Comparison of ENCODE assay signal across 25 cellular contexts in the genomic region with DNA sequence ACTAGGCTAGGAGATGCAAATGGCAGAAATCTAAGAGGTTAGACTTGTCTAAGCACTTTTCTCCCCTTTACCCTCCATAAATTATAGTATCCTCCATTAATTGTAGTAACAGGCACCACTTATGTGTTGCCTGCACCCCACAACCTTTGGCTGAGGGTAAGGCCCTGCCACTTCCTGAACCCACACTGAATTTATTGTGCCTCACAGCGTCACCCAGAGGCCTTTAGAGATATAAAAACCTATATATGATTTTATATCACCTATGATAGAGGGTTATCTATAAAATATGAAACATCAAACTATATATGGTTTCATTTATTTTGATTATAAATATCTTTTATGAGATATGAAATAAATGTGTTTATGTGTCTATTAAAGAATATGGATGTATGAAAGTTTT. TPM values are rescaled to one million over a fixed set of nuclear protein-coding genes. Genes with fewer than 3 reads are reported as not detected.
"Had no signal": no experiment of that assay in that cellular context is flagged by ENCODE, and none has a peak within 500 bp of the region (broad histone marks: within the 10 kb centered on the region; RNA-seq: fewer than 3 reads in every experiment).

No MANE protein-coding gene starts in this region.

- H3K27ac ChIP-seq: breast epithelium, coronary artery, tibial artery, WERI-Rb-1 had no signal

- H3K4me1 ChIP-seq: breast epithelium, tibial artery had no signal

- H3K27ac Mint-ChIP-seq: activated naive CD4-positive, alpha-beta T cell treated with anti-CD3 and anti-CD28 coated beads, Interleukin-2, amount 50 U/mL, for 24 hours; activated T-cell treated with anti-CD3 and anti-CD28 coated beads, Interleukin-2, amount 50 U/mL, for 72 hours; memory B cell had no signal

- H3K36me3 ChIP-seq: breast epithelium, tibial artery, WERI-Rb-1 had no signal

- ATAC-seq: activated T-cell treated with anti-CD3 and anti-CD28 coated beads, Interleukin-2, amount 50 U/mL, for 72 hours; left ventricle myocardium superior; stimulated activated naive CD8-positive, alpha-beta T cell treated with anti-CD3 and anti-CD28 coated beads, Interleukin-15, Interleukin-2, amounts not matched to agents 100 U/mL and 50 U/mL, for 24 hours had no signal

- H3K4me3 Mint-ChIP-seq: activated naive CD4-positive, alpha-beta T cell treated with anti-CD3 and anti-CD28 coated beads, Interleukin-2, amount 50 U/mL, for 24 hours; activated T-cell treated with anti-CD3 and anti-CD28 coated beads, Interleukin-2, amount 50 U/mL, for 72 hours; memory B cell had no signal

- H3K27me3 ChIP-seq: breast epithelium, tibial artery had no signal

- H3K9me3 Mint-ChIP-seq: activated naive CD4-positive, alpha-beta T cell treated with anti-CD3 and anti-CD28 coated beads, Interleukin-2, amount 50 U/mL, for 24 hours; activated T-cell treated with anti-CD3 and anti-CD28 coated beads, Interleukin-2, amount 50 U/mL, for 72 hours; memory B cell had no signal

- H3K4me1 Mint-ChIP-seq: activated naive CD4-positive, alpha-beta T cell treated with anti-CD3 and anti-CD28 coated beads, Interleukin-2, amount 50 U/mL, for 24 hours; memory B cell had no signal

- H3K9me3 ChIP-seq: breast epithelium, tibial artery had no signal

- H3K4me3 ChIP-seq: breast epithelium, coronary artery, tibial artery had no signal

- H3K36me3 Mint-ChIP-seq: activated naive CD4-positive, alpha-beta T cell treated with anti-CD3 and anti-CD28 coated beads, Interleukin-2, amount 50 U/mL, for 24 hours; memory B cell had no signal

- DNase-seq: activated CD4-positive, alpha-beta T cell treated with anti-CD3 and anti-CD28 coated beads for 1 hour; activated effector memory CD4-positive, alpha-beta T cell treated with anti-CD3 and anti-CD28 coated beads, Interleukin-2, amount 50 U/mL, for 16 hours; activated T-cell treated with anti-CD3 and anti-CD28 coated beads, Interleukin-2, amount 50 U/mL, for 72 hours; erythroblast; head of caudate nucleus; left ventricle myocardium superior; occipital lobe; stimulated activated CD4-positive, alpha-beta T cell treated with anti-CD3 and anti-CD28 coated beads, Interleukin-2, amount 100 ng/mL, for 24 hours; stimulated activated naive CD8-positive, alpha-beta T cell treated with anti-CD3 and anti-CD28 coated beads, Interleukin-15, Interleukin-2, amounts not matched to agents 100 U/mL and 50 U/mL, for 24 hours; substantia nigra; tibial artery had no signal

RNA-seq across cellular contexts. Expression of a gene that starts 2.6 kb away (rescaled TPM):
- total RNA-seq: activated CD8-positive, alpha-beta memory T cell treated with anti-CD3 and anti-CD28 coated beads for 36 hours; activated T-cell treated with anti-CD3 and anti-CD28 coated beads, Interleukin-2, amount 50 U/mL, for 72 hours; astrocyte; breast epithelium; frontal cortex; left ventricle myocardium superior; mononuclear cell; occipital lobe; posterior vena cava; T-helper 2 cell treated with Interferon-gamma antibody and Interleukin-4, amounts not matched to agents 100 ng/mL and 5 ng/mL, for 36 hours; urinary bladder had no signal
- polyA plus RNA-seq: adipose tissue, neural cell had no signal

RNA-seq across cellular contexts. Expression of a gene that starts 7.4 kb away (rescaled TPM):
- total RNA-seq: activated CD8-positive, alpha-beta memory T cell treated with anti-CD3 and anti-CD28 coated beads for 36 hours; activated T-cell treated with anti-CD3 and anti-CD28 coated beads, Interleukin-2, amount 50 U/mL, for 72 hours; astrocyte; breast epithelium; frontal cortex; left ventricle myocardium superior; mononuclear cell; occipital lobe; posterior vena cava; T-helper 2 cell treated with Interferon-gamma antibody and Interleukin-4, amounts not matched to agents 100 ng/mL and 5 ng/mL, for 36 hours had no signal
- polyA plus RNA-seq: adipose tissue, neural cell had no signal

RNA-seq across cellular contexts. Expression of a gene that starts 18.4 kb away (rescaled TPM):
- total RNA-seq: activated CD8-positive, alpha-beta memory T cell treated with anti-CD3 and anti-CD28 coated beads for 36 hours; activated T-cell treated with anti-CD3 and anti-CD28 coated beads, Interleukin-2, amount 50 U/mL, for 72 hours; astrocyte; breast epithelium; frontal cortex; left ventricle myocardium superior; mononuclear cell; occipital lobe; posterior vena cava; T-helper 2 cell treated with Interferon-gamma antibody and Interleukin-4, amounts not matched to agents 100 ng/mL and 5 ng/mL, for 36 hours had no signal
- polyA plus RNA-seq: neural cell had no signal

RNA-seq across cellular contexts. Expression of a gene that starts 38.1 kb away (rescaled TPM):
- total RNA-seq: activated CD8-positive, alpha-beta memory T cell treated with anti-CD3 and anti-CD28 coated beads for 36 hours; activated T-cell treated with anti-CD3 and anti-CD28 coated beads, Interleukin-2, amount 50 U/mL, for 72 hours; astrocyte; breast epithelium; frontal cortex; left ventricle myocardium superior; mononuclear cell; occipital lobe; posterior vena cava; T-helper 2 cell treated with Interferon-gamma antibody and Interleukin-4, amounts not matched to agents 100 ng/mL and 5 ng/mL, for 36 hours; urinary bladder had no signal
- polyA plus RNA-seq: neural cell, urinary bladder had no signal

RNA-seq across cellular contexts. Expression of a gene that starts 38.4 kb away (rescaled TPM):
- total RNA-seq: activated CD8-positive, alpha-beta memory T cell treated with anti-CD3 and anti-CD28 coated beads for 36 hours; activated T-cell treated with anti-CD3 and anti-CD28 coated beads, Interleukin-2, amount 50 U/mL, for 72 hours; astrocyte; breast epithelium; frontal cortex; left ventricle myocardium superior; mononuclear cell; occipital lobe; posterior vena cava; T-helper 2 cell treated with Interferon-gamma antibody and Interleukin-4, amounts not matched to agents 100 ng/mL and 5 ng/mL, for 36 hours had no signal
- polyA plus RNA-seq: neural cell, urinary bladder had no signal
